1 cellular context compared by ENCODE assay signal in genomic region chr16:80564394-80564793, GRCh38.
TF ChIP-seq lines count a peak whose summit lies in the region.

No MANE protein-coding gene starts in this region.

TF ChIP-seq in GM12878, 131 proteins besides CTCF, POLR2A, EP300 and RAD21:
- no peak for TF ChIP-seq PKNOX1 (IDR thresholded peaks at IDR 0.05)
- no peak for TF ChIP-seq MTA2 (IDR thresholded peaks at IDR 0.05; ENCODE audit: low read depth)
- TF ChIP-seq SUPT20H (IDR thresholded peaks at IDR 0.05; ENCODE audit: borderline replicate concordance, control insufficient read depth, low read depth, low read length) = no peak
- peak; percentile 47; the same call in 1 of the 2 replicates for TF ChIP-seq GABPA (IDR thresholded peaks at IDR 0.05; ENCODE audit: low read depth)
TF ChIP-seq in GM12878: peak in this region for 1.
